18 cellular contexts compared by ENCODE assay signal in the genomic region with DNA sequence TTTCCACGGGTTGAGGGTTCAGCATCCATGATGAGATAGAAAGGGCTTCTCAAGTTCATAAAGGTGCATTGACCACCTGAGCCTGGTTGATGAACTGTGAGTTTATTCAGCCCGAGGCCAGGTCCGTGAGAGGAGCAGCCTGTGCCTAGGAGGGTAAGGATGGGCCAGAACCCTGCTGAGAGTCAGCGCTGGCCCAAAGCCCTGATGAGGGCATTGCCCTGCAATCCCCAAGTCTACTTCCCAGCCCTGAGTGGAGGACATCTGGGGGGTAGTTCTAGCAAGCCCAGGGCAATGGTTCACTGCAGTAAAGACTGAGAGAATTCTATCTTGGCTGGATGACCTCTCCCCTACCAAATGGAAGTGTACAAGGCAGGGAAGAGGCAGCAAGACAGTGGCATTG.
"Had no signal": no experiment of that assay in that cellular context is flagged by ENCODE, and none has a peak within 500 bp of the region (broad histone marks: within the 10 kb centered on the region; RNA-seq: fewer than 3 reads in every experiment).

No MANE protein-coding gene starts in this region.

- H3K36me3 ChIP-seq: colonic mucosa, pancreas, tibial nerve, upper lobe of right lung had no signal

- H3K4me1 ChIP-seq: colonic mucosa, pancreas had no signal

- DNase-seq: colonic mucosa; effector CD4-positive, alpha-beta T cell; endodermal cell; foreskin melanocyte; hippocampal formation; left colon; left ventricle myocardium superior; occipital lobe; pancreas; right cardiac atrium; small intestine; stimulated activated CD4-positive, alpha-beta T cell treated with anti-CD3 and anti-CD28 coated beads, Interleukin-12 subunit alpha, Interleukin-12 subunit beta, amount 100 ng/mL, for 4 hours; stimulated activated naive CD4-positive, alpha-beta T cell treated with Interleukin-2 at 50 U/mL for 16 hours; upper lobe of right lung had no signal

- H3K4me3 ChIP-seq: colonic mucosa, lung, pancreas, tibial nerve, upper lobe of right lung had no signal

- H3K4me3 Mint-ChIP-seq: endodermal cell; natural killer cell treated with Interleukin-12 subunit alpha and Interleukin-12 subunit beta and Interleukin-15 and Interleukin-18, amount 100 ng/mL, for 72 hours had no signal

- H3K27me3 ChIP-seq: colonic mucosa, pancreas, tibial nerve, upper lobe of right lung had no signal

- H3K27ac Mint-ChIP-seq: endodermal cell; natural killer cell treated with Interleukin-12 subunit alpha and Interleukin-12 subunit beta and Interleukin-15 and Interleukin-18, amount 100 ng/mL, for 72 hours; progenitor cell of endocrine pancreas had no signal

- H3K27ac ChIP-seq: colonic mucosa, pancreas, tibial nerve, upper lobe of right lung had no signal

- H3K9me3 ChIP-seq: colonic mucosa, pancreas, upper lobe of right lung had no signal

- H3K9me3 Mint-ChIP-seq: natural killer cell treated with Interleukin-12 subunit alpha and Interleukin-12 subunit beta and Interleukin-15 and Interleukin-18, amount 100 ng/mL, for 72 hours had no signal

- ATAC-seq: left colon; left ventricle myocardium superior; natural killer cell treated with Interleukin-12 subunit alpha and Interleukin-12 subunit beta and Interleukin-15 and Interleukin-18, amount 100 ng/mL, for 72 hours; right cardiac atrium; upper lobe of right lung had no signal
